Comparison of ENCODE assay signal across 19 cellular contexts in genomic region chr6:130047440-130047995, GRCh38. TPM values are rescaled to one million over a fixed set of nuclear protein-coding genes. Genes with fewer than 3 reads are reported as not detected.
DNase-seq lines count a peak whose midpoint lies in the region; FAIRE-seq and TF ChIP-seq lines count a peak whose summit lies in the region.
"Had no signal": no experiment of that assay in that cellular context is flagged by ENCODE, and none has a peak within 500 bp of the region (broad histone marks: within the 10 kb centered on the region; RNA-seq: fewer than 3 reads in every experiment).

No MANE protein-coding gene starts in this region.

- H3F3A ChIP-seq in PC-9 (ENCODE audit: insufficient read depth, low read depth), result no peaks in the 10 kb centered on the region

- H3K9me3 Mint-ChIP-seq in MCF 10A (ENCODE audit: unreplicated experiment), result no peaks in the 10 kb centered on the region
- H3K9me3 Mint-ChIP-seq: activated CD4-positive, alpha-beta T cell treated with anti-CD3 and anti-CD28 coated beads, Interleukin-2, amount 10 ng/mL, durations not matched to agents 24 days and 14 days; activated T-helper 2 cell treated with anti-CD3 and anti-CD28 coated beads, Interferon-gamma antibody, Interleukin-2, Interleukin-4, amounts not matched to agents 10 μg/mL and 5 μg/mL and 100 μg/mL, durations not matched to agents 14 hours and 24 hours and 36 hours; CD8-positive, alpha-beta T cell had no signal

- DNase-seq in mammary epithelial cell, result no peak
- DNase-seq in MCF 10A (ENCODE audit: unreplicated experiment), result no peak
- no peak for DNase-seq in PC-9
- no peak for DNase-seq in hepatic stellate cell (ENCODE audit: low spot score)
- no peak for DNase-seq in HT-29 (ENCODE audit: low spot score)
- no peak for DNase-seq in NCI-H2171 (lab: John Stamatoyannopoulos, UW)
- DNase-seq in SK-N-DZ (ENCODE audit: low spot score), result no peak
- DNase-seq: activated CD4-positive, alpha-beta T cell treated with anti-CD3 and anti-CD28 coated beads, Interleukin-2, amount 10 ng/mL, durations not matched to agents 24 days and 14 days; activated naive CD8-positive, alpha-beta T cell treated with anti-CD3 and anti-CD28 coated beads, Interleukin-2, amount 10 ng/mL, durations not matched to agents 7 days and 5 days; CD8-positive, alpha-beta T cell; DMS79 treated with DMSO at 0.1 percent for 48 hours; mucosa of descending colon; NCI-H1694; SW 1271 had no signal

- BruUV-seq in mammary epithelial cell (replicated peaks; lab: Mats Ljungman, UMichigan), result no TSS peak
- BruUV-seq in MCF 10A (replicated peaks; lab: Mats Ljungman, UMichigan), result no TSS peak
- BruUV-seq in PC-9 (replicated peaks; lab: Mats Ljungman, UMichigan), result no TSS peak

- POLR2A ChIA-PET in MCF 10A (lab: Yijun Ruan, JAX) (interaction anchor here (0.6 kb wide), 1 partner anchor 10 kb away, joined by 5 read pairs; no protein-coding TSS in a partner anchor), PC-9 (lab: Charles Lee; ENCODE audit: unreplicated experiment) (no interaction called here)

- H3K4me3 ChIP-seq in mammary epithelial cell (replicated peaks in 1 of 3; ENCODE audit: insufficient read depth in 1 of 3, low read depth in 2 of 3, low read length in 3 of 3) (no peak overlapping the region), PC-9 (no peak overlapping the region)
- H3K4me3 ChIP-seq: breast epithelium, mucosa of descending colon, neural progenitor cell had no signal

- peak; percentile 45 for FAIRE-seq in endometrium (lab: Jason Lieb, UNC)
- FAIRE-seq: TTC549 had no signal

- intact Hi-C loops in mammary epithelial cell (cut with micrococcal nuclease) (loop anchor here (1.0 kb wide), 1 partner anchor 235 kb away; no protein-coding TSS in a partner anchor), MCF 10A (cut with micrococcal nuclease) (no loop called here), PC-9 (cut with micrococcal nuclease; ENCODE audit: unreplicated experiment) (loop anchor here (5.0 to 10.0 kb wide), 4 partner anchors 247 to 827 kb away; no protein-coding TSS in a partner anchor)

- no peaks in the 10 kb centered on the region for H3K27me3 Mint-ChIP-seq in MCF 10A (ENCODE audit: insufficient read depth, unreplicated experiment)
- H3K27me3 Mint-ChIP-seq: activated CD4-positive, alpha-beta T cell treated with anti-CD3 and anti-CD28 coated beads, Interleukin-2, amount 10 ng/mL, durations not matched to agents 24 days and 14 days; activated naive CD8-positive, alpha-beta T cell treated with anti-CD3 and anti-CD28 coated beads, Interleukin-2, amount 10 ng/mL, durations not matched to agents 7 days and 5 days had no signal

- TF ChIP-seq CTCF in mammary epithelial cell (conservative IDR thresholded peaks at IDR 0.05 in 1 of 2, IDR thresholded peaks at IDR 0.05 in 1 of 2; ENCODE audit: extremely low read depth in 1 of 2, insufficient read depth in 1 of 2, low read depth in 1 of 2, low read length in 2 of 2) (peak; percentile 2 to 17), MCF 10A (IDR thresholded peaks at IDR 0.05; ENCODE audit: unreplicated experiment) (no peak), PC-9 (conservative IDR thresholded peaks at IDR 0.05) (peak; percentile 61)

- no peak overlapping the region for H3K4me3 Mint-ChIP-seq in MCF 10A (ENCODE audit: unreplicated experiment)
- H3K4me3 Mint-ChIP-seq: activated CD4-positive, alpha-beta T cell treated with anti-CD3 and anti-CD28 coated beads, Interleukin-2, amount 10 ng/mL, durations not matched to agents 24 days and 14 days; activated naive CD8-positive, alpha-beta T cell treated with anti-CD3 and anti-CD28 coated beads, Interleukin-2, amount 10 ng/mL, durations not matched to agents 7 days and 5 days; CD8-positive, alpha-beta T cell; neural progenitor cell had no signal

- H3K4me1 ChIP-seq in mammary epithelial cell (ENCODE audit: insufficient read depth, low read length), result no peaks in the 10 kb centered on the region
- no peaks in the 10 kb centered on the region for H3K4me1 ChIP-seq in PC-9 (replicated peaks; ENCODE audit: insufficient read depth)
- H3K4me1 ChIP-seq: breast epithelium, neural progenitor cell had no signal

- no peak overlapping the region for H2AFZ ChIP-seq in mammary epithelial cell (ENCODE audit: low read depth, low read length)
- H2AFZ ChIP-seq in PC-9, result no peak overlapping the region
- H2AFZ ChIP-seq: neural progenitor cell had no signal

- WGBS in mammary epithelial cell (ENCODE audit: low coverage, missing lambda C conversion rate), result 100% methylated on average over 1 of the region's 1 CpG

- dilution Hi-C loops in mammary epithelial cell (cut with HindIII; ENCODE audit: low sequenced_read_pairs), result no loop called here

- no peaks in the 10 kb centered on the region for H3K79me2 ChIP-seq in mammary epithelial cell (ENCODE audit: insufficient read depth, low read length)
- H3K79me2 ChIP-seq in PC-9 (ENCODE audit: low read depth), result no peaks in the 10 kb centered on the region

- H3K27ac ChIP-seq in mammary epithelial cell (ENCODE audit: insufficient read depth, low read depth, low read length) (no peak overlapping the region), PC-9 (no peak overlapping the region)
- H3K27ac ChIP-seq: breast epithelium, neural progenitor cell had no signal

- H4K20me1 ChIP-seq in mammary epithelial cell (ENCODE audit: insufficient read depth, low read length), result no peaks in the 10 kb centered on the region
- H4K20me1 ChIP-seq in PC-9 (ENCODE audit: insufficient read depth), result no peaks in the 10 kb centered on the region

- no peak overlapping the region for H3K27ac Mint-ChIP-seq in MCF 10A (ENCODE audit: low read depth, unreplicated experiment)
- H3K27ac Mint-ChIP-seq: activated CD4-positive, alpha-beta T cell treated with anti-CD3 and anti-CD28 coated beads, Interleukin-2, amount 10 ng/mL, durations not matched to agents 24 days and 14 days; activated naive CD8-positive, alpha-beta T cell treated with anti-CD3 and anti-CD28 coated beads, Interleukin-2, amount 10 ng/mL, durations not matched to agents 7 days and 5 days; activated T-helper 2 cell treated with anti-CD3 and anti-CD28 coated beads, Interferon-gamma antibody, Interleukin-2, Interleukin-4, amounts not matched to agents 10 μg/mL and 5 μg/mL and 100 μg/mL, durations not matched to agents 14 hours and 24 hours and 36 hours; CD8-positive, alpha-beta T cell; neural progenitor cell had no signal

- H3K36me3 Mint-ChIP-seq in MCF 10A (ENCODE audit: insufficient read depth, unreplicated experiment), result peaks cover 4% of the 10 kb centered on the region

- H3K4me2 ChIP-seq in mammary epithelial cell (ENCODE audit: insufficient read depth, low read depth, low read length) (no peak overlapping the region), PC-9 (no peak overlapping the region)
- H3K4me2 ChIP-seq: neural progenitor cell had no signal

- no peaks in the 10 kb centered on the region for H3K27me3 ChIP-seq in mammary epithelial cell (ENCODE audit: insufficient read depth, low read length)
- H3K27me3 ChIP-seq in PC-9 (ENCODE audit: insufficient read depth, low read depth), result no peaks in the 10 kb centered on the region
- H3K27me3 ChIP-seq: breast epithelium, neural progenitor cell had no signal

- CTCF ChIA-PET in mammary epithelial cell (lab: Charles Lee; ENCODE audit: low non-redundant PET) (no interaction called here), MCF 10A (lab: Yijun Ruan, JAX) (interaction anchor here (0.6 to 1.8 kb wide), 6 partner anchors 13 to 824 kb away, joined by 3 to 13 read pairs (median 3); no protein-coding TSS in a partner anchor), PC-9 (lab: Charles Lee) (no interaction called here)

- no peaks in the 10 kb centered on the region for H3K4me1 Mint-ChIP-seq in MCF 10A (ENCODE audit: insufficient read depth, unreplicated experiment)
- H3K4me1 Mint-ChIP-seq: neural progenitor cell had no signal

- H3K36me3 ChIP-seq in mammary epithelial cell (ENCODE audit: insufficient read depth, low read length) (no peaks in the 10 kb centered on the region), PC-9 (ENCODE audit: low read depth) (no peaks in the 10 kb centered on the region)
- H3K36me3 ChIP-seq: breast epithelium, neural progenitor cell had no signal

- H3K9me3 ChIP-seq in mammary epithelial cell (replicated peaks; ENCODE audit: insufficient read depth, low read length) (no peaks in the 10 kb centered on the region), PC-9 (ENCODE audit: insufficient read depth, low read depth) (no peaks in the 10 kb centered on the region)
- H3K9me3 ChIP-seq: breast epithelium, mucosa of descending colon had no signal

- no peak overlapping the region for H3K9ac ChIP-seq in mammary epithelial cell (ENCODE audit: insufficient read depth, low read length)
- H3K9ac ChIP-seq: neural progenitor cell had no signal

- in situ Hi-C loops in mammary epithelial cell (cut with MboI; ENCODE audit: low sequenced_read_pairs in 2 of 2), result loop anchor here in 1 of 2 donors (10.0 kb wide), 1 partner anchor 237 kb away; no protein-coding TSS in a partner anchor

- H3K9me2 ChIP-seq in PC-9 (ENCODE audit: insufficient read depth), result no peaks in the 10 kb centered on the region

RNA-seq across cellular contexts. Expression of gene L3MBTL3, which starts 29.1 kb away (rescaled TPM):
- 1 to 10 TPM; 5.0 to 8.9 TPM for total RNA-seq in mammary epithelial cell
- 5.6 TPM for polyA plus RNA-seq in mammary epithelial cell
- polyA minus RNA-seq in mammary epithelial cell, result 20.1 TPM
- 5.2 and 11.7 TPM in 2 replicates for total RNA-seq in MCF 10A (2022)
- 6.1 and 9.8 TPM in 2 replicates for total RNA-seq in PC-9 (2021)
- total RNA-seq in HT-29 (2014; rRNA removed; shearing (Covaris generic)), result 1.3 and 1.4 TPM in 2 replicates
- 7.1 and 8.5 TPM in 2 replicates for polyA plus RNA-seq in SK-N-DZ (2014; cell fraction: cytosol; rRNA removed)
- 17.5 and 17.8 TPM in 2 replicates for polyA plus RNA-seq in SK-N-DZ (2014; cell fraction: nucleus; rRNA removed)
